Comparison of ENCODE assay signal across 8 cellular contexts in genomic region chr7:112869111-112869774, GRCh38.
DNase-seq lines count a peak whose midpoint lies in the region; ATAC-seq, FAIRE-seq and TF ChIP-seq lines count a peak whose summit lies in the region.

No MANE protein-coding gene starts in this region.

- DNase-seq in SKM-1 (lab: John Stamatoyannopoulos, UW; ENCODE audit: unreplicated experiment) (peak; percentile 16), ascending aorta (ENCODE audit: low spot score in 2 of 2) (no peak), keratinocyte (ENCODE audit: low read depth, low spot score) (peak; percentile 17), DMS153 treated with DMSO at 0.1 percent for 48 hours (lab: John Stamatoyannopoulos, UW; ENCODE audit: unreplicated experiment) (no peak), NCI-H1417 treated with DMSO at 0.1 percent for 48 hours (lab: John Stamatoyannopoulos, UW) (no peak)
- DNase-seq in stimulated activated CD8-positive, alpha-beta memory T cell treated with anti-CD3 and anti-CD28 coated beads, Interleukin-15, amount 100 ng/mL, for 48 hours (ENCODE audit: low read depth in 2 of 2): peak; percentile 6 to 19

- H3K79me2 ChIP-seq in keratinocyte (ENCODE audit: control insufficient read depth, insufficient read depth, low read length): no peaks in the 10 kb centered on the region

- peak; percentile 69 for FAIRE-seq in keratinocyte (lab: Jason Lieb, UNC)

- ATAC-seq in HG03378 (IDR thresholded peaks at IDR 0.05; ENCODE audit: unreplicated experiment): peak; percentile 39

- TF ChIP-seq CTCF in GM12873 (IDR thresholded peaks at IDR 0.05; ENCODE audit: insufficient read depth, low read depth, low read length, missing control alignments) (peak; percentile 88), ascending aorta (IDR thresholded peaks at IDR 0.05) (peak in 2 of 3 experiments; percentile 14 to 30), keratinocyte (optimal IDR thresholded peaks at IDR 0.05 in 1 of 3, IDR thresholded peaks at IDR 0.05 in 1 of 3, conservative IDR thresholded peaks at IDR 0.05 in 1 of 3; ENCODE audit: extremely low read depth in 1 of 3, insufficient read depth in 2 of 3, low read length in 3 of 3) (peak; percentile 91 to 95 (median 92))

- no peaks in the 10 kb centered on the region for H3K4me1 ChIP-seq in ascending aorta
- peaks cover 6% of the 10 kb centered on the region for H3K4me1 ChIP-seq in keratinocyte (ENCODE audit: control insufficient read depth, extremely low read depth, insufficient read depth, low read length)

- dilution Hi-C loops in keratinocyte (cut with MboI; ENCODE audit: extremely low pct_ligation_motif_present, low sequenced_read_pairs): no loop called here

- H2AFZ ChIP-seq in keratinocyte (ENCODE audit: control insufficient read depth, low read length): no peak overlapping the region

- no peaks in the 10 kb centered on the region for H3K36me3 ChIP-seq in ascending aorta
- no peaks in the 10 kb centered on the region for H3K36me3 ChIP-seq in keratinocyte (ENCODE audit: control insufficient read depth in 2 of 2, extremely low read depth in 1 of 2, insufficient read depth in 2 of 2, low read length in 2 of 2)

- intact Hi-C loops in ascending aorta (cut with DNase I): no loop called here

- H3K9me3 ChIP-seq in ascending aorta (peaks cover 7 to 8% of the 10 kb centered on the region in 2 donors), keratinocyte (ENCODE audit: control insufficient read depth, low read depth, low read length) (no peaks in the 10 kb centered on the region)

- no peak overlapping the region for H3K27ac ChIP-seq in ascending aorta
- H3K27ac ChIP-seq in keratinocyte (ENCODE audit: control insufficient read depth, insufficient read depth, low read length): no peak overlapping the region

- H3K9ac ChIP-seq in keratinocyte (ENCODE audit: control insufficient read depth, extremely low read depth, insufficient read depth, low read length): no peak overlapping the region

- H3K4me2 ChIP-seq in keratinocyte (ENCODE audit: control insufficient read depth, extremely low read depth, insufficient read depth, low read depth, low read length): no peak overlapping the region

- H3K27me3 ChIP-seq in ascending aorta: no peaks in the 10 kb centered on the region
- H3K27me3 ChIP-seq in keratinocyte (ENCODE audit: control insufficient read depth, extremely low read depth, insufficient read depth, low read length): no peaks in the 10 kb centered on the region

- no peak overlapping the region for H3K4me3 ChIP-seq in ascending aorta
- H3K4me3 ChIP-seq in keratinocyte (ENCODE audit: control insufficient read depth in 2 of 3, extremely low read depth in 1 of 3, insufficient read depth in 2 of 3, low read depth in 1 of 3, low read length in 3 of 3): no peak overlapping the region

- H4K20me1 ChIP-seq in keratinocyte (ENCODE audit: control insufficient read depth, extremely low read depth, insufficient read depth, low read length): no peaks in the 10 kb centered on the region

- H3K9me1 ChIP-seq in keratinocyte (ENCODE audit: control insufficient read depth, extremely low read depth, insufficient read depth, low read length): no peaks in the 10 kb centered on the region

Comparison
In these comparisons a context has a peak if more than half of its experiments do, and no peak if none do; other contexts are left out.
1. CTCF ChIP-seq: peak in every context shown above with its lines; median percentile 92 in keratinocyte; 88 in GM12873; 22 in ascending aorta.
2. DNase-seq: peak in SKM-1 (single experiment), keratinocyte (single experiment) and stimulated activated CD8-positive, alpha-beta memory T cell treated with anti-CD3 and anti-CD28 coated beads, Interleukin-15, amount 100 ng/mL, for 48 hours (2 of 2); none in ascending aorta (0 of 2), DMS153 treated with DMSO at 0.1 percent for 48 hours (single experiment) and NCI-H1417 treated with DMSO at 0.1 percent for 48 hours (single experiment).